Comparison of ENCODE assay signal across 8 cellular contexts in the genomic region with DNA sequence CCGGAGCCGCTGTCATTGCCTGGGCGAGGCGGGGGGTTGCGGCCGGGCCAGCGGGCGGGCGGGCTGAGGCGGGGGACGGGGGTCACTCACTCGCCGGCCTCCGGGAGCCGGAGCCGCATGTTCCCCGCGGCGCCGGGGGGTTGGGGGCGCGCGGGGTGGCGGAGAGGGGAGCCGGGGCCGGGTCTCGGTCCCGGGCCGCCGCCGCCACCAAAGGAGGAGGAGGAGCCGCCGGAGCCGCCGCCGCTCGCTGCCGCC. TPM values are rescaled to one million over a fixed set of nuclear protein-coding genes. Genes with fewer than 3 reads are reported as not detected.
DNase-seq lines count a peak whose midpoint lies in the region; ATAC-seq and TF ChIP-seq lines count a peak whose summit lies in the region.

No MANE protein-coding gene starts in this region.

- DNase-seq in heart left ventricle (no peak), Right ventricle myocardium inferior (ENCODE audit: missing footprints) (no peak), MCF 10A (ENCODE audit: unreplicated experiment) (no peak), NCI-H2107 treated with DMSO at 0.1 percent for 48 hours (lab: John Stamatoyannopoulos, UW; ENCODE audit: unreplicated experiment) (no peak)
- DNase-seq in effector CD4-positive, alpha-beta T cell = no peak
- DNase-seq in central memory CD4-positive, alpha-beta T cell = no peak

- H3K27me3 ChIP-seq in heart left ventricle (no peaks in the 10 kb centered on the region), mononuclear cell (ENCODE audit: insufficient read depth, low read length) (no peaks in the 10 kb centered on the region)

- WGBS in heart left ventricle, 4 donors = 0% methylated on average over 9 to 38 of the region's 38 CpGs; no CpG with 5 or more reads in 1 of the 4 donors
- under 1% methylated on average over 38 of the region's 38 CpGs for WGBS in urinary bladder

- CTCF ChIA-PET in MCF 10A (lab: Yijun Ruan, JAX) = interaction anchor here (0.6 to 1.3 kb wide), 3 partner anchors 34 to 342 kb away, joined by 3 to 6 read pairs (median 5); no protein-coding TSS in a partner anchor

- POLR2A ChIA-PET in MCF 10A (lab: Yijun Ruan, JAX) = interaction anchor here (0.6 to 5.3 kb wide), 17 partner anchors 10 to 165 kb away, joined by 3 to 41 read pairs (median 13); a partner anchor contains a TSS

- peak overlapping the region; percentile 92 for H3K4me3 Mint-ChIP-seq in MCF 10A (ENCODE audit: unreplicated experiment)

- no TSS peak for BruUV-seq in MCF 10A (replicated peaks; lab: Mats Ljungman, UMichigan)

- H3K4me1 Mint-ChIP-seq in MCF 10A (ENCODE audit: insufficient read depth, unreplicated experiment) = peaks cover 20% of the 10 kb centered on the region

- H3K27me3 Mint-ChIP-seq in MCF 10A (ENCODE audit: insufficient read depth, unreplicated experiment) = no peaks in the 10 kb centered on the region

- no peak for ATAC-seq in heart left ventricle
- no peak for ATAC-seq in Right ventricle myocardium inferior

- H3K9me3 Mint-ChIP-seq in MCF 10A (ENCODE audit: unreplicated experiment) = no peaks in the 10 kb centered on the region

- TF ChIP-seq POLR2A in heart left ventricle (IDR thresholded peaks at IDR 0.05) = peak in 1 of 2 donors; percentile 32

- H3K4me3 ChIP-seq in heart left ventricle (peak overlapping the region; percentile 75 to 99 (median 90)), mononuclear cell (ENCODE audit: low read length) (peak overlapping the region; percentile 88), urinary bladder (ENCODE audit: low read depth, low read length) (peak overlapping the region; percentile 100)

- H3K4me1 ChIP-seq in heart left ventricle = peaks cover 4 to 64% (median 38%) of the 10 kb centered on the region in 12 donors
- peaks cover 37% of the 10 kb centered on the region for H3K4me1 ChIP-seq in mononuclear cell (ENCODE audit: insufficient read depth, low read length)
- no peaks in the 10 kb centered on the region for H3K4me1 ChIP-seq in urinary bladder (ENCODE audit: insufficient read depth)

- peaks cover 0 to 52% (median 34%) of the 10 kb centered on the region in 9 donors for H3K36me3 ChIP-seq in heart left ventricle
- no peaks in the 10 kb centered on the region for H3K36me3 ChIP-seq in urinary bladder (ENCODE audit: insufficient read depth)

- H3K9me3 ChIP-seq in heart left ventricle (no peaks in the 10 kb centered on the region), mononuclear cell (ENCODE audit: low read depth, low read length) (no peaks in the 10 kb centered on the region)

- no peak overlapping the region for H3K27ac Mint-ChIP-seq in MCF 10A (ENCODE audit: low read depth, unreplicated experiment)

- H3K27ac ChIP-seq in heart left ventricle (peak overlapping the region; percentile 65 to 99 (median 86)), urinary bladder (ENCODE audit: low read depth) (no peak overlapping the region)

- intact Hi-C loops in heart left ventricle (cut with DNase I) (loop anchor here in 9 of 10 donors (1.0 to 5.0 kb wide), 8 partner anchors 32 to 85 kb away; a partner anchor contains a TSS), Right ventricle myocardium inferior (cut with DNase I) (loop anchor here (2.0 kb wide), 3 partner anchors 33 to 55 kb away; a partner anchor contains a TSS), MCF 10A (cut with micrococcal nuclease) (loop anchor here (1.0 kb wide), 1 partner anchor 59 kb away; no protein-coding TSS in a partner anchor)

- TF ChIP-seq CTCF in heart left ventricle (IDR thresholded peaks at IDR 0.05) (peak in 1 of 12 donors; percentile 15), MCF 10A (IDR thresholded peaks at IDR 0.05; ENCODE audit: unreplicated experiment) (no peak)

- H3K36me3 Mint-ChIP-seq in MCF 10A (ENCODE audit: insufficient read depth, unreplicated experiment) = peaks cover 17% of the 10 kb centered on the region

RNA-seq across cellular contexts. Expression of a gene that starts 0.1 kb away (rescaled TPM):
- 1 to 10 TPM; 3.6 to 7.5 (median 4.6) TPM for total RNA-seq in heart left ventricle
- polyA plus RNA-seq in heart left ventricle = 1 to 10 TPM; 4.3 to 5.6 TPM
- 6.1 TPM for total RNA-seq in Right ventricle myocardium inferior
- total RNA-seq in MCF 10A (2022) = 11.1 and 12.9 TPM in 2 replicates
- total RNA-seq in mononuclear cell = 21.5 TPM
- total RNA-seq in urinary bladder = 3.5 TPM
- 7.6 TPM for polyA plus RNA-seq in urinary bladder

RNA-seq across cellular contexts. Expression of a gene that starts 32.1 kb away (rescaled TPM):
- 10 to 100 TPM; 27.1 to 52.6 (median 45.2) TPM for total RNA-seq in heart left ventricle
- 10 to 100 TPM; 44.6 to 73.1 TPM for polyA plus RNA-seq in heart left ventricle
- total RNA-seq in Right ventricle myocardium inferior = 30.8 TPM
- 69.3 and 81.8 TPM in 2 replicates for total RNA-seq in MCF 10A (2022)
- total RNA-seq in mononuclear cell = 32.6 TPM
- 73.8 TPM for total RNA-seq in urinary bladder
- 84.3 TPM for polyA plus RNA-seq in urinary bladder

RNA-seq across cellular contexts. Expression of a gene that starts 33.1 kb away (rescaled TPM):
- total RNA-seq in heart left ventricle (10 to 100 TPM; 13.7 to 37.3 (median 27.2) TPM), Right ventricle myocardium inferior (42.7 TPM), MCF 10A (2022) (2.1 and 4.5 TPM in 2 replicates), mononuclear cell (2.7 TPM), urinary bladder (8.0 TPM)
- polyA plus RNA-seq in heart left ventricle (10 to 100 TPM; 26.6 to 47.4 TPM), urinary bladder (4.2 TPM)

RNA-seq across cellular contexts. Expression of a gene that starts 55.6 kb away (rescaled TPM):
- total RNA-seq in heart left ventricle = 10 to 100 TPM; 20.4 to 44.0 (median 24.0) TPM
- polyA plus RNA-seq in heart left ventricle = 10 to 100 TPM; 21.2 to 33.9 TPM
- 23.5 TPM for total RNA-seq in Right ventricle myocardium inferior
- 62.2 and 62.6 TPM in 2 replicates for total RNA-seq in MCF 10A (2022)
- total RNA-seq in mononuclear cell = 38.5 TPM
- 18.9 TPM for total RNA-seq in urinary bladder
- 22.8 TPM for polyA plus RNA-seq in urinary bladder
